ENCODE assay signal across 8 cellular contexts in genomic region chr5:180801596-180802324, GRCh38. TPM values are rescaled to one million over a fixed set of nuclear protein-coding genes. Genes with fewer than 3 reads are reported as not detected.
A peak's percentile ranks its signal among the peaks of the same experiment; 100 is the strongest.
DNase-seq lines count a peak whose midpoint lies in the region; ATAC-seq and TF ChIP-seq lines count a peak whose summit lies in the region.

No MANE protein-coding gene starts in this region.

- no peak for ATAC-seq in HG03139 (IDR thresholded peaks at IDR 0.05; ENCODE audit: unreplicated experiment)

- H3K4me3 ChIP-seq in SK-N-MC (peak overlapping the region; percentile 80), fibroblast of the aortic adventitia (ENCODE audit: low read depth, low read length) (peak overlapping the region; percentile 93), parathyroid adenoma (ENCODE audit: low read depth, low read length) (peak overlapping the region; percentile 73)

- DNase-seq in SK-N-MC (ENCODE audit: low read depth, low spot score) (no peak), fibroblast of the aortic adventitia (ENCODE audit: low read depth) (peak; percentile 19), GM13976 (ENCODE audit: low spot score) (no peak), NCI-H526 treated with DMSO at 0.1 percent for 48 hours (lab: John Stamatoyannopoulos, UW) (no peak)
- no peak for DNase-seq in stimulated activated CD4-positive, alpha-beta T cell treated with anti-CD3 and anti-CD28 coated beads, Interleukin-15, amount 100 ng/mL, for 24 hours

- H3K27ac ChIP-seq in SK-N-MC (no peak overlapping the region; the same call in 1 of the 2 replicates), parathyroid adenoma (peak overlapping the region; percentile 92)

- H3K9me3 ChIP-seq in ES-I3 (ENCODE audit: control insufficient read depth, insufficient read depth, low read length) (no peaks in the 10 kb centered on the region), SK-N-MC (ENCODE audit: low read depth, low read length) (no peaks in the 10 kb centered on the region), parathyroid adenoma (ENCODE audit: control insufficient read depth, low read length) (no peaks in the 10 kb centered on the region)

- H3K27me3 ChIP-seq in parathyroid adenoma (ENCODE audit: control insufficient read depth, insufficient read depth, low read length) = no peaks in the 10 kb centered on the region

- H3K36me3 ChIP-seq in ES-I3 (ENCODE audit: insufficient read depth, low read length) (no peaks in the 10 kb centered on the region), SK-N-MC (ENCODE audit: insufficient read depth, low read length) (peaks cover 4% of the 10 kb centered on the region; the same call in 1 of the 2 replicates), parathyroid adenoma (ENCODE audit: control insufficient read depth, insufficient read depth, low read length) (no peaks in the 10 kb centered on the region)

- H3K9ac ChIP-seq in ES-I3 (ENCODE audit: low read depth, low read length) (peak overlapping the region; percentile 95; the same call in 1 of the 2 replicates), SK-N-MC (ENCODE audit: insufficient read length) (peak overlapping the region; percentile 69), parathyroid adenoma (no peak overlapping the region)

- TF ChIP-seq CTCF in fibroblast of the aortic adventitia (IDR thresholded peaks at IDR 0.05; ENCODE audit: insufficient read depth, low read length) (no peak), parathyroid adenoma (IDR thresholded peaks at IDR 0.05) (no peak), GM13976 (IDR thresholded peaks at IDR 0.05; ENCODE audit: borderline replicate concordance, control extremely low read depth, extremely low read depth, insufficient read depth, missing control alignments) (no peak)

- peaks cover 41% of the 10 kb centered on the region for H3K79me2 ChIP-seq in parathyroid adenoma

- H3K4me1 ChIP-seq in ES-I3 (ENCODE audit: insufficient read depth, low read length) (peaks cover 4% of the 10 kb centered on the region; the same call in 1 of the 2 replicates), parathyroid adenoma (peaks cover 15% of the 10 kb centered on the region)

- H3K4me2 ChIP-seq in parathyroid adenoma (ENCODE audit: low read length) = peak overlapping the region; percentile 81

- in situ Hi-C loops in GM13976 (cut with MboI; ENCODE audit: low sequenced_read_pairs, unreplicated experiment) = no loop called here

- peak overlapping the region; percentile 92 for H2AFZ ChIP-seq in parathyroid adenoma

RNA-seq across cellular contexts. Expression of gene MGAT1, which starts 0.8 kb away (rescaled TPM):
- total RNA-seq in fibroblast of the aortic adventitia (ENCODE audit: low replicate concordance) = 79.4 and 81.1 TPM in 2 replicates

RNA-seq across cellular contexts. Expression of gene ZFP62, which starts 59.3 kb away (rescaled TPM):
- 14.7 and 19.4 TPM in 2 replicates for total RNA-seq in fibroblast of the aortic adventitia (ENCODE audit: low replicate concordance)
